16 cellular contexts compared by ENCODE assay signal in the genomic region with DNA sequence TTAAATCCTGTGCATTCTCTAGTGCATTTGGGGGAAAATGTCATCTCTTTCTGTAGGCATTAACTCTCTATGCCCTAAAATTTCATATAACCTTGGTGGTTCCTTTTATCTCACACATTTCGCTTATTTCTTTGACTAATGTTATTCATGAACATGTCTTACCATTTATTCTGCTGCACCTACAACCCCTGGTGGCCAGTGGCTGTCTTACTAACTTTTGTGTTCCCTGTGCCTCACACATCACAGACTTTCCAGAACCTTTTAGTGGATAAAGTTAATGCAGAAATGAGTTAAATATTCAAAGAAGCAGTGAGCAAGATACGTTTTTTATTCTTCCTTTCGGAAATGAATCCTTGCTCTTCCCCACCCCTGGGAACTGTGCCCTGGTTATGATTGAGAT.
DNase-seq lines count a peak whose midpoint lies in the region; ATAC-seq and TF ChIP-seq lines count a peak whose summit lies in the region.
"Had no signal": no experiment of that assay in that cellular context is flagged by ENCODE, and none has a peak within 500 bp of the region (broad histone marks: within the 10 kb centered on the region; RNA-seq: fewer than 3 reads in every experiment).

No MANE protein-coding gene starts in this region.

- H3K27ac ChIP-seq in MM.1S (ENCODE audit: low read length), result no peak overlapping the region

- H3K27me3 ChIP-seq in MM.1S (replicated peaks; ENCODE audit: insufficient read depth, low read length), result no peaks in the 10 kb centered on the region

- H3K27me3 Mint-ChIP-seq in osteocyte (ENCODE audit: unreplicated experiment), result no peaks in the 10 kb centered on the region

- H3K79me2 ChIP-seq in MM.1S (ENCODE audit: low read length), result no peaks in the 10 kb centered on the region

- H3K4me1 ChIP-seq in MM.1S (ENCODE audit: low read length), result peaks cover 24% of the 10 kb centered on the region

- H3K4me3 ChIP-seq in MM.1S (ENCODE audit: low read length) (no peak overlapping the region), choroid plexus epithelial cell (ENCODE audit: low read depth, low read length) (no peak overlapping the region)

- H4K20me1 ChIP-seq in MM.1S (ENCODE audit: insufficient read depth, low read length), result no peaks in the 10 kb centered on the region

- no peak for ATAC-seq in GM21825 (IDR thresholded peaks at IDR 0.05; ENCODE audit: unreplicated experiment)
- ATAC-seq: HepG2 had no signal

- H3K4me2 ChIP-seq in MM.1S (ENCODE audit: low read depth, low read length), result no peak overlapping the region

- H3K9me3 ChIP-seq in MM.1S (replicated peaks; ENCODE audit: insufficient read depth, low read length), result no peaks in the 10 kb centered on the region

- H3K27ac Mint-ChIP-seq in osteocyte (ENCODE audit: unreplicated experiment), result no peak overlapping the region
- H3K27ac Mint-ChIP-seq: activated CD4-positive, alpha-beta memory T cell treated with anti-CD3 and anti-CD28 coated beads for 36 hours; nephron progenitor cell had no signal

- H2AFZ ChIP-seq in MM.1S (ENCODE audit: low read length), result no peak overlapping the region

- no peak overlapping the region for H3K4me3 Mint-ChIP-seq in osteocyte (ENCODE audit: unreplicated experiment)
- H3K4me3 Mint-ChIP-seq: activated CD4-positive, alpha-beta memory T cell treated with anti-CD3 and anti-CD28 coated beads for 36 hours; nephron progenitor cell had no signal

- no peak overlapping the region for H3K9ac ChIP-seq in MM.1S (ENCODE audit: low read length)

- DNase-seq in MM.1S (no peak), choroid plexus epithelial cell (ENCODE audit: low read depth) (peak; percentile 64), osteocyte (ENCODE audit: extremely low spot score, unreplicated experiment) (no peak), OCI-M1 (lab: John Stamatoyannopoulos, UW) (no peak), KBM-7 (no peak), GF-D8 (lab: John Stamatoyannopoulos, UW) (no peak)
- DNase-seq: activated CD4-positive, alpha-beta memory T cell treated with anti-CD3 and anti-CD28 coated beads for 36 hours; activated gamma-delta T cell; hypothalamus; NCI-H1694 treated with DMSO at 0.1 percent for 48 hours; NCI-H524; nephron progenitor cell; T-helper 9 cell had no signal

- H3K36me3 Mint-ChIP-seq in osteocyte (ENCODE audit: unreplicated experiment), result no peaks in the 10 kb centered on the region
- H3K36me3 Mint-ChIP-seq: activated CD4-positive, alpha-beta memory T cell treated with anti-CD3 and anti-CD28 coated beads for 36 hours had no signal

- no peaks in the 10 kb centered on the region for H3K9me3 Mint-ChIP-seq in osteocyte (ENCODE audit: unreplicated experiment)
- H3K9me3 Mint-ChIP-seq: activated CD4-positive, alpha-beta memory T cell treated with anti-CD3 and anti-CD28 coated beads for 36 hours had no signal

- H3K36me3 ChIP-seq in MM.1S (replicated peaks; ENCODE audit: insufficient read depth, low read length), result no peaks in the 10 kb centered on the region

- no peaks in the 10 kb centered on the region for H3K9me2 ChIP-seq in MM.1S (replicated peaks; ENCODE audit: insufficient read depth, low read length)

- H3F3A ChIP-seq in MM.1S (ENCODE audit: insufficient read depth, low read length), result peaks cover 14% of the 10 kb centered on the region; the same call in 1 of the 2 replicates

- in situ Hi-C loops in KBM-7 (cut with MboI; ENCODE audit: low pct_unique_long_range_greater_than_20kb, low sequenced_read_pairs), result no loop called here

- TF ChIP-seq CTCF in GM12872 (IDR thresholded peaks at IDR 0.05; ENCODE audit: insufficient read depth, low read depth, low read length) (0 out of 3 replicates have a peak, but pooled peaks have one; percentile 24), MM.1S (IDR thresholded peaks at IDR 0.05; ENCODE audit: low read length) (peak; percentile 24), choroid plexus epithelial cell (conservative IDR thresholded peaks at IDR 0.05; ENCODE audit: low read depth, low read length) (peak; percentile 69), osteocyte (IDR thresholded peaks at IDR 0.05) (peak; percentile 43)

- no peaks in the 10 kb centered on the region for H3K4me1 Mint-ChIP-seq in osteocyte (ENCODE audit: unreplicated experiment)
- H3K4me1 Mint-ChIP-seq: nephron progenitor cell had no signal
